Comparison of ENCODE assay signal across 36 cellular contexts in genomic region chr10:102841827-102842345, GRCh38. TPM values are rescaled to one million over a fixed set of nuclear protein-coding genes. Genes with fewer than 3 reads are reported as not detected.
"Had no signal": no experiment of that assay in that cellular context is flagged by ENCODE, and none has a peak within 500 bp of the region (broad histone marks: within the 10 kb centered on the region; RNA-seq: fewer than 3 reads in every experiment).

No MANE protein-coding gene starts in this region.

- ATAC-seq: activated T-cell treated with anti-CD3 and anti-CD28 coated beads, Interleukin-2, amount 50 U/mL, for 4 hours; K562; Right ventricle myocardium inferior; SK-N-SH treated with all-trans-retinoic acid at 6 μM for 48 hours had no signal

- H3K4me3 ChIP-seq: cardiac muscle cell, K562, MG63, PC-9 had no signal

- H3K36me3 ChIP-seq: cardiac muscle cell, MG63 had no signal

- FAIRE-seq: K562, RCC 7860 had no signal

- DNase-seq: activated B cell treated with CpG ODN at 0.5 μM for 24 hours; activated CD4-positive, alpha-beta memory T cell treated with anti-CD3 and anti-CD28 coated beads for 36 hours; activated CD4-positive, alpha-beta T cell treated with anti-CD3 and anti-CD28 coated beads for 4 hours; activated CD4-positive, alpha-beta T cell treated with anti-CD3 and anti-CD28 coated beads, Interleukin-2, amount 50 U/mL, for 1 hour; activated CD4-positive, CD25-positive, alpha-beta regulatory T cell treated with anti-CD3 and anti-CD28 coated beads, Interleukin-2, amount 50 U/mL, for 72 hours; activated CD8-positive, alpha-beta memory T cell treated with anti-CD3 and anti-CD28 coated beads, Interleukin-2, amount 50 U/mL, for 4 hours; activated naive CD4-positive, alpha-beta T cell treated with anti-CD3 and anti-CD28 coated beads, Interleukin-2, amount 50 U/mL, for 16 hours; activated naive CD8-positive, alpha-beta T cell treated with anti-CD3 and anti-CD28 coated beads for 36 hours; activated T-cell treated with anti-CD3 and anti-CD28 coated beads for 4 hours; activated T-cell treated with anti-CD3 and anti-CD28 coated beads, Interleukin-2, amount 50 U/mL, for 4 hours; amniotic stem cell; aorta; MG63; NCI-H1048; NCI-H1105 treated with DMSO at 0.1 percent for 48 hours; NCI-H1436 treated with DMSO at 0.1 percent for 48 hours; NCI-H1694 treated with DMSO at 0.1 percent for 48 hours; NCI-H2029; NCI-H345; NCI-H524 treated with DMSO at 0.1 percent for 48 hours; PC-9; SIG-M5; T-helper 1 cell; T-helper 2 cell; T-helper 9 cell had no signal

- H3K27me3 ChIP-seq: cardiac muscle cell, MG63 had no signal

- H3K9me3 ChIP-seq: MG63 had no signal

- H3K4me2 ChIP-seq: PC-9 had no signal

- H2AFZ ChIP-seq: PC-9 had no signal

- H3K27ac ChIP-seq: cardiac muscle cell, PC-9, RWPE1, VCaP had no signal

RNA-seq across cellular contexts. Expression of gene CYP17A1, which starts 4.7 kb away (rescaled TPM):
- total RNA-seq: activated B cell treated with CpG ODN at 0.5 μM for 24 hours; activated CD4-positive, alpha-beta memory T cell treated with anti-CD3 and anti-CD28 coated beads for 36 hours; activated naive CD8-positive, alpha-beta T cell treated with anti-CD3 and anti-CD28 coated beads for 36 hours; activated T-helper 1 cell treated with anti-CD3 and anti-CD28 coated beads, Interleukin-12 subunit alpha, Interleukin-12 subunit beta, Interleukin-2, Interleukin-4 antibody, amounts not matched to agents 30 ng/mL and 10 ng/mL and 1 ng/mL, durations not matched to agents 14 hours and 24 hours and 36 hours; cardiac muscle cell; NCI-H460; OCI-LY7; PC-9; Right ventricle myocardium inferior; SK-MEL-5 had no signal
- polyA plus RNA-seq: cardiac muscle cell, K562 had no signal

RNA-seq across cellular contexts. Expression of gene AS3MT, which starts 27.4 kb away (rescaled TPM):
- total RNA-seq: OCI-LY7 had no signal
